In the genomic region with DNA sequence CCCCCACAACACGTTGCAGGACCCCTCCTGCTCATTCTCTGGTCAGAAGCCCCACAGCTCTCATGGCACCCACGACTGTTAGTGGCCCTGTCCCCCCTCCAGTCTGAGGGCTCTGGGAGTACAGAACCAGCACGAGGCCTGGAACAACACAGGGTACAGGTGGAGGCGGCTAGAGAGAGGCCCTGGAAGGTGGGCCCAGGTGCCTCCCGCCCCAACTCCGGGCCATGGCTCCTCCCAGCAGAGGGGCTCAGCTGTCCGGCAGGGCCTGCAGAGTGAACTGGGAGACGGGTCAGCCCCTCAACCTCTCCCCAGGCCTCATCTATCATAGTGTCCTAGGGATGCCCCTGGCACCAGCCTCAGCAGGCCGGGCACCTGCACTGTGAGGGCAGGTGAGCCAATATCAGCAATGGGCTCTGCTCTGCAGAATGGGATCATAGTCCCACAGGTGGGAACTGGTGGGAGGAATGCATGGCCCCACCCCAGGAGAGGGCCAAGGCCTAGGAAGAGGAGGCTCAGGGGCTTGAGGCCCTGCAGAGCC, we compare ENCODE assay signal across 25 cellular contexts. TPM values are rescaled to one million over a fixed set of nuclear protein-coding genes. Genes with fewer than 3 reads are reported as not detected.
DNase-seq lines count a peak whose midpoint lies in the region; ATAC-seq, FAIRE-seq and TF ChIP-seq lines count a peak whose summit lies in the region.
"Had no signal": no experiment of that assay in that cellular context is flagged by ENCODE, and none has a peak within 500 bp of the region (broad histone marks: within the 10 kb centered on the region; RNA-seq: fewer than 3 reads in every experiment).

No MANE protein-coding gene starts in this region.

- no peaks in the 10 kb centered on the region for H4K20me1 ChIP-seq in HepG2 (ENCODE audit: insufficient read depth, low read length)
- no peaks in the 10 kb centered on the region for H4K20me1 ChIP-seq in MM.1S (ENCODE audit: insufficient read depth, low read length)

- H3K36me3 ChIP-seq in right lobe of liver (no peaks in the 10 kb centered on the region), HepG2 (replicated peaks in 1 of 2; ENCODE audit: control insufficient read depth in 1 of 2, insufficient read depth in 2 of 2, low read length in 2 of 2) (no peaks in the 10 kb centered on the region), WERI-Rb-1 (no peaks in the 10 kb centered on the region), vagina (no peaks in the 10 kb centered on the region), MM.1S (replicated peaks; ENCODE audit: insufficient read depth, low read length) (no peaks in the 10 kb centered on the region)
- H3K36me3 ChIP-seq: left lung, pancreas, thoracic aorta had no signal

- ATAC-seq in right lobe of liver, result no peak
- no peak for ATAC-seq in HepG2
- no peak for ATAC-seq in left lobe of liver
- ATAC-seq: activated CD4-positive, alpha-beta T cell treated with anti-CD3 and anti-CD28 coated beads for 36 hours; GM12878; left lung; natural killer cell treated with Interleukin-12 subunit alpha and Interleukin-12 subunit beta and Interleukin-15 and Interleukin-18, amount 100 ng/mL, for 72 hours; pancreas; stimulated activated memory B cell treated with anti-CD40 and anti-IgM and Interleukin-4, amounts not matched to agents 10 μg/mL and 1 μg/mL and 100 μg/mL, for 72 hours had no signal

- CTCF ChIA-PET in HepG2 (lab: Yijun Ruan, JAX; ENCODE audit: low intra/inter-chr PET ratio, low total read pairs), result no interaction called here

- no peak overlapping the region for H3K9ac ChIP-seq in HepG2 (ENCODE audit: insufficient read depth, low read depth, low read length)
- H3K9ac ChIP-seq in MM.1S (ENCODE audit: low read length), result no peak overlapping the region

- H3K27ac ChIP-seq in right lobe of liver, result no peak overlapping the region
- H3K27ac ChIP-seq in HepG2 (ENCODE audit: extremely low read length, insufficient read depth, low read length), result no peak overlapping the region
- H3K27ac ChIP-seq in WERI-Rb-1, result no peak overlapping the region
- no peak overlapping the region for H3K27ac ChIP-seq in vagina
- H3K27ac ChIP-seq in MM.1S (ENCODE audit: low read length), result no peak overlapping the region
- H3K27ac ChIP-seq: left lung, pancreas, thoracic aorta had no signal

- no peak for TF ChIP-seq RAD21 in HepG2 (CRISPR knock-in tag; IDR thresholded peaks at IDR 0.05)

- H3K4me1 ChIP-seq in right lobe of liver (peaks cover 0 to 12% (median 0%) of the 10 kb centered on the region in 4 donors), HepG2 (ENCODE audit: insufficient read depth, low read length) (peaks cover 32% of the 10 kb centered on the region), vagina (no peaks in the 10 kb centered on the region), MM.1S (ENCODE audit: low read length) (no peaks in the 10 kb centered on the region)
- H3K4me1 ChIP-seq: left lung had no signal

- intact Hi-C loops in right lobe of liver (cut with DNase I) (no loop called here), HepG2 (cut with micrococcal nuclease; ENCODE audit: unreplicated experiment) (no loop called here), vagina (cut with DNase I) (no loop called here)

- DNase-seq in right lobe of liver (peak in 2 of 3 donors; percentile 37 to 43), HepG2 (ENCODE audit: low spot score) (no peak), WERI-Rb-1 (peak; percentile 6), left lobe of liver (ENCODE audit: low spot score) (peak; percentile 18), vagina (ENCODE audit: extremely low spot score in 2 of 2) (peak; percentile 69 to 85), NCI-H82 (lab: John Stamatoyannopoulos, UW) (no peak), MM.1S (no peak)
- DNase-seq: activated CD4-positive, alpha-beta T cell treated with anti-CD3 and anti-CD28 coated beads for 36 hours; activated naive CD4-positive, alpha-beta T cell treated with anti-CD3 and anti-CD28 coated beads, Interleukin-2, amount 50 U/mL, for 16 hours; DMS79; glutamatergic neuron; HFFc6; NCI-H1092; NCI-H2029 treated with DMSO at 0.1 percent for 48 hours; NCI-H345; OCI-M1; SHP77; stimulated activated CD4-positive, alpha-beta T cell treated with anti-CD3 and anti-CD28 coated beads, Interleukin-1b, Interleukin-23, amount 100 ng/mL, for 48 hours had no signal

- TF ChIP-seq POLR2A in right lobe of liver (IDR thresholded peaks at IDR 0.05) (no peak), HepG2 (IDR thresholded peaks at IDR 0.05; ENCODE audit: insufficient read depth in 1 of 2, low read depth in 2 of 2, low read length in 2 of 2) (no peak), vagina (IDR thresholded peaks at IDR 0.05) (no peak)

- H3K4me2 ChIP-seq in HepG2 (ENCODE audit: low read depth, low read length) (no peak overlapping the region), MM.1S (ENCODE audit: low read depth, low read length) (no peak overlapping the region)

- in situ Hi-C loops in HepG2 (cut with HindIII; ENCODE audit: extremely low pct_ligation_motif_present, low pct_unique_long_range_greater_than_20kb), result no loop called here

- no TSS peak for BruUV-seq in HepG2 (replicated peaks; lab: Mats Ljungman, UMichigan)

- H3F3A ChIP-seq in MM.1S (ENCODE audit: insufficient read depth, low read length), result no peaks in the 10 kb centered on the region

- TF ChIP-seq EP300 in HepG2 (IDR thresholded peaks at IDR 0.05; ENCODE audit: low read depth in 2 of 2, low read length in 2 of 2) (no peak), HepG2 (CRISPR knock-in tag; IDR thresholded peaks at IDR 0.05; ENCODE audit: borderline replicate concordance) (no peak)

- H3K79me2 ChIP-seq in HepG2 (ENCODE audit: insufficient read depth, low read length) (no peaks in the 10 kb centered on the region), MM.1S (ENCODE audit: low read length) (no peaks in the 10 kb centered on the region)

- POLR2A ChIA-PET in HepG2 (lab: Yijun Ruan, JAX), result no interaction called here

- no peaks in the 10 kb centered on the region for H3K9me2 ChIP-seq in MM.1S (replicated peaks; ENCODE audit: insufficient read depth, low read length)

- H3K9me3 ChIP-seq in right lobe of liver, result no peaks in the 10 kb centered on the region
- H3K9me3 ChIP-seq in HepG2 (ENCODE audit: low read length), result peaks cover 18% of the 10 kb centered on the region
- H3K9me3 ChIP-seq in WERI-Rb-1 (ENCODE audit: severe bottlenecking), result peaks cover 18% of the 10 kb centered on the region
- H3K9me3 ChIP-seq in vagina, result no peaks in the 10 kb centered on the region
- H3K9me3 ChIP-seq in MM.1S (replicated peaks; ENCODE audit: insufficient read depth, low read length), result no peaks in the 10 kb centered on the region
- H3K9me3 ChIP-seq: pancreas had no signal

- H3K27me3 ChIP-seq in right lobe of liver, result no peaks in the 10 kb centered on the region
- no peaks in the 10 kb centered on the region; a peak in 1 of 5 replicates for H3K27me3 ChIP-seq in HepG2 (ENCODE audit: control insufficient read depth in 1 of 2, insufficient read depth in 2 of 2, low read length in 2 of 2)
- H3K27me3 ChIP-seq in WERI-Rb-1 (ENCODE audit: insufficient read depth, low read depth, severe bottlenecking), result no peaks in the 10 kb centered on the region
- H3K27me3 ChIP-seq in vagina, result no peaks in the 10 kb centered on the region
- no peaks in the 10 kb centered on the region for H3K27me3 ChIP-seq in MM.1S (replicated peaks; ENCODE audit: insufficient read depth, low read length)
- H3K27me3 ChIP-seq: left lung, pancreas had no signal

- no peak overlapping the region for H3K4me3 ChIP-seq in right lobe of liver
- H3K4me3 ChIP-seq in HepG2 (replicated peaks in 1 of 3; ENCODE audit: insufficient read depth in 1 of 3, low read depth in 2 of 3, low read length in 3 of 3), result no peak overlapping the region
- H3K4me3 ChIP-seq in WERI-Rb-1 (ENCODE audit: low read depth, low read length), result no peak overlapping the region
- no peak overlapping the region for H3K4me3 ChIP-seq in vagina
- no peak overlapping the region for H3K4me3 ChIP-seq in MM.1S (ENCODE audit: low read length)
- H3K4me3 ChIP-seq: GM12878, left lung, pancreas, thoracic aorta had no signal

- FAIRE-seq in HepG2 (lab: Jason Lieb, UNC), result no peak
- FAIRE-seq: GM12878, pancreas had no signal

- WGBS in right lobe of liver (ENCODE audit: insufficient coverage, low coverage, low lambda C conversion rate, missing lambda C conversion rate), result 100% methylated on average over 1 of the region's 9 CpGs
- 33% methylated on average over 2 of the region's 9 CpGs for whole genome bisulfite sequencing in HepG2 (ENCODE audit: low lambda C conversion rate)

- TF ChIP-seq CTCF in right lobe of liver (IDR thresholded peaks at IDR 0.05) (no peak), HepG2 (CRISPR knock-in tag; IDR thresholded peaks at IDR 0.05) (no peak), WERI-Rb-1 (IDR thresholded peaks at IDR 0.05; ENCODE audit: low read depth, low read length) (no peak), vagina (IDR thresholded peaks at IDR 0.05) (no peak), MM.1S (IDR thresholded peaks at IDR 0.05; ENCODE audit: low read length) (no peak)

- H2AFZ ChIP-seq in HepG2 (ENCODE audit: low read length), result no peak overlapping the region
- H2AFZ ChIP-seq in MM.1S (ENCODE audit: low read length), result no peak overlapping the region

TF ChIP-seq in HepG2, 621 proteins besides CTCF, POLR2A, EP300 and RAD21 (continues in another document):
- no peak for TF ChIP-seq SOX6 (IDR thresholded peaks at IDR 0.05)
- TF ChIP-seq SOX6 (CRISPR knock-in tag; IDR thresholded peaks at IDR 0.05), result no peak

RNA-seq across cellular contexts. Expression of a gene that starts 58.6 kb away (rescaled TPM):
- not detected for total RNA-seq in right lobe of liver
- total RNA-seq in HepG2 (2016; rRNA removed; fragmentation: Illumina TruSeq; extraction: Trizol), result not detected in 2 replicates
- total RNA-seq in HepG2 (2016; cell fraction: cytosol; rRNA removed; fragmentation: Illumina TruSeq; extraction: Trizol; ENCODE audit: low read depth), result not detected in 2 replicates
- not detected in 2 replicates for total RNA-seq in HepG2 (2016; cell fraction: insoluble cytoplasmic fraction; rRNA removed; fragmentation: Illumina TruSeq; extraction: Trizol)
- not detected in 2 replicates for total RNA-seq in HepG2 (2016; cell fraction: membrane; rRNA removed; fragmentation: Illumina TruSeq; extraction: Trizol)
- total RNA-seq in HepG2 (2016; cell fraction: nucleus; rRNA removed; fragmentation: Illumina TruSeq; extraction: Trizol), result not detected in 2 replicates
- polyA plus RNA-seq in HepG2 (2011; rRNA removed), result not detected in 2 replicates
- polyA plus RNA-seq in HepG2 (2011; cell fraction: cytosol; rRNA removed), result not detected in 2 replicates
- not detected in 2 replicates for polyA plus RNA-seq in HepG2 (2011; cell fraction: nucleus; rRNA removed)
- polyA plus RNA-seq in HepG2 (2012), result not detected in 2 replicates
- polyA plus RNA-seq in HepG2 (2016; cell fraction: cytosol; fragmentation: Illumina TruSeq; extraction: Trizol; ENCODE audit: low read depth), result not detected in 2 replicates
- not detected in 2 replicates for polyA plus RNA-seq in HepG2 (2016; cell fraction: insoluble cytoplasmic fraction; fragmentation: Illumina TruSeq; extraction: Trizol; ENCODE audit: low read depth)
- polyA plus RNA-seq in HepG2 (2016; cell fraction: membrane; fragmentation: Illumina TruSeq; extraction: Trizol; ENCODE audit: low read depth), result not detected in 2 replicates
- not detected in 2 replicates for polyA plus RNA-seq in HepG2 (2016; cell fraction: nucleus; fragmentation: Illumina TruSeq; extraction: Trizol; ENCODE audit: insufficient read depth, low read depth)
- polyA minus RNA-seq in HepG2 (2011; rRNA and poly(A)+ RNA removed; ENCODE audit: low replicate concordance), result 0.65 TPM in 1 of 2 replicates, not detected in the other
- polyA minus RNA-seq in HepG2 (2011; cell fraction: cytosol; rRNA and poly(A)+ RNA removed), result not detected in 2 replicates
- not detected in 2 replicates for polyA minus RNA-seq in HepG2 (2011; cell fraction: nucleus; rRNA and poly(A)+ RNA removed)
- total RNA-seq in left lobe of liver, result not detected
- not detected for total RNA-seq in vagina
- total RNA-seq: GM12878, HFFc6, left lung, mesothelial cell of epicardium, thoracic aorta had no signal
- polyA plus RNA-seq: GM12878 had no signal

Comparison
In these comparisons a context has a peak if more than half of its experiments do, and no peak if none do; other contexts are left out.
1. DNase-seq: peak in right lobe of liver (2 of 3), WERI-Rb-1 (single experiment), left lobe of liver (single experiment) and vagina (2 of 2); none in HepG2 (single experiment), NCI-H82 (single experiment) and MM.1S (single experiment).